17 cellular contexts compared by ENCODE assay signal in the genomic region with DNA sequence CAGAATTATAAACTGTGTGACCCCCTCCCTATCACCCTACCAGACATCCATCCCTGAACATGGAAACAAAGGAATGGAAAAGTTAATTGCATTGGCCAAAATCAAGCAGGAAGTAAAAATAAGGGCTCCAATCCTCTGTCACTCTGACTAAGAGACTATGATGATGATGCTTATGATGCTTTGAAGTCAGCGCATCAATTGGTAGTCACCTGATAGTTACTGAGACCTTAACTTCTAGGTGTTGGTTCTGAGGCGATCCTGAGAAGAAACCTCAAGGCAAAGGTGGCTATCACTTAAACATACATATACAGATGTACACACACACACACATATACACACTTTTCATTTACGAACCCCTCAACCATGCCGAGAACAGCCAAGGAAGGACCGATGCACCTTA. TPM values are rescaled to one million over a fixed set of nuclear protein-coding genes. Genes with fewer than 3 reads are reported as not detected.
DNase-seq lines count a peak whose midpoint lies in the region; ATAC-seq, FAIRE-seq and TF ChIP-seq lines count a peak whose summit lies in the region.
"Had no signal": no experiment of that assay in that cellular context is flagged by ENCODE, and none has a peak within 500 bp of the region (broad histone marks: within the 10 kb centered on the region; RNA-seq: fewer than 3 reads in every experiment).

No MANE protein-coding gene starts in this region.

- no peak for TF ChIP-seq POLR2A in HepG2 (IDR thresholded peaks at IDR 0.05; ENCODE audit: insufficient read depth in 1 of 2, low read depth in 2 of 2, low read length in 2 of 2)
- TF ChIP-seq POLR2A in right lobe of liver (IDR thresholded peaks at IDR 0.05) = no peak
- TF ChIP-seq POLR2A in GM12891 (IDR thresholded peaks at IDR 0.05; ENCODE audit: low read depth, low read length) = no peak

- no peak for FAIRE-seq in HepG2 (lab: Jason Lieb, UNC)
- peak; percentile 71 for FAIRE-seq in GM12891 (lab: Jason Lieb, UNC)
- FAIRE-seq: A549, GM18507 had no signal

- H3K9me2 ChIP-seq in Loucy (replicated peaks; ENCODE audit: low read depth, low read length) = no peaks in the 10 kb centered on the region; the same call in 1 of the 2 replicates

- H3K4me1 ChIP-seq in HepG2 (ENCODE audit: insufficient read depth, low read length) (peaks cover 85% of the 10 kb centered on the region), right lobe of liver (peaks cover 0 to 31% (median 2%) of the 10 kb centered on the region in 4 donors), Loucy (ENCODE audit: insufficient read depth, low read length, poor library complexity, severe bottlenecking) (peaks cover 75% of the 10 kb centered on the region)

- ATAC-seq in HepG2 (no peak), right lobe of liver (no peak), GM19351 (IDR thresholded peaks at IDR 0.05; ENCODE audit: unreplicated experiment) (no peak)
- ATAC-seq: A549 had no signal

- intact Hi-C loops in HepG2 (cut with micrococcal nuclease; ENCODE audit: unreplicated experiment) (no loop called here), right lobe of liver (cut with DNase I) (no loop called here)

- H2AFZ ChIP-seq in HepG2 (ENCODE audit: low read length) (no peak overlapping the region), Loucy (ENCODE audit: low read length) (no peak overlapping the region)
- H2AFZ ChIP-seq: GM23248 had no signal

- in situ Hi-C loops in HepG2 (cut with HindIII; ENCODE audit: extremely low pct_ligation_motif_present, low pct_unique_long_range_greater_than_20kb) = no loop called here

- no peak for TF ChIP-seq RAD21 in HepG2 (CRISPR knock-in tag; IDR thresholded peaks at IDR 0.05)

- H3K9me3 ChIP-seq in HepG2 (ENCODE audit: low read length) = no peaks in the 10 kb centered on the region
- no peaks in the 10 kb centered on the region for H3K9me3 ChIP-seq in right lobe of liver
- no peaks in the 10 kb centered on the region for H3K9me3 ChIP-seq in Loucy (ENCODE audit: insufficient read depth, low read depth, low read length)
- H3K9me3 ChIP-seq: A549, Caco-2 had no signal

- 0 out of 2 replicates have a peak, but pooled peaks cover 6% of the 10 kb centered on the region for H3F3A ChIP-seq in Loucy (ENCODE audit: low read depth)

- H3K36me3 ChIP-seq in HepG2 (replicated peaks in 1 of 2; ENCODE audit: control insufficient read depth in 1 of 2, insufficient read depth in 2 of 2, low read length in 2 of 2) (peaks cover 0 to 37% of the 10 kb centered on the region in 2 experiments; a peak in 3 of 5 replicates), right lobe of liver (no peaks in the 10 kb centered on the region), Loucy (ENCODE audit: insufficient read depth, low read length) (no peaks in the 10 kb centered on the region)

- POLR2A ChIA-PET in HepG2 (lab: Yijun Ruan, JAX) = no interaction called here

- H3K27me3 ChIP-seq in HepG2 (ENCODE audit: control insufficient read depth in 1 of 2, insufficient read depth in 2 of 2, low read length in 2 of 2) (no peaks in the 10 kb centered on the region; a peak in 1 of 5 replicates), right lobe of liver (no peaks in the 10 kb centered on the region), Loucy (ENCODE audit: insufficient read depth, low read length, poor library complexity, severe bottlenecking) (no peaks in the 10 kb centered on the region)

- no TSS peak for BruUV-seq in HepG2 (replicated peaks; lab: Mats Ljungman, UMichigan)

- TF ChIP-seq CTCF in HepG2 (CRISPR knock-in tag; IDR thresholded peaks at IDR 0.05) (no peak), right lobe of liver (IDR thresholded peaks at IDR 0.05) (no peak), Loucy (conservative IDR thresholded peaks at IDR 0.05; ENCODE audit: low read length) (no peak)

- no peak overlapping the region for H3K4me3 ChIP-seq in HepG2 (replicated peaks in 1 of 3; ENCODE audit: insufficient read depth in 1 of 3, low read depth in 2 of 3, low read length in 3 of 3)
- no peak overlapping the region for H3K4me3 ChIP-seq in right lobe of liver
- peak overlapping the region; percentile 1 for H3K4me3 ChIP-seq in Loucy (ENCODE audit: low read length, poor library complexity, severe bottlenecking)
- H3K4me3 ChIP-seq: A549, GM23248 had no signal

- CTCF ChIA-PET in HepG2 (lab: Yijun Ruan, JAX; ENCODE audit: low intra/inter-chr PET ratio, low total read pairs) = no interaction called here

- no peak overlapping the region for H3K9ac ChIP-seq in HepG2 (ENCODE audit: insufficient read depth, low read depth, low read length)
- no peak overlapping the region for H3K9ac ChIP-seq in Loucy (ENCODE audit: low read depth, low read length, poor library complexity, severe bottlenecking)
- H3K9ac ChIP-seq: GM23248 had no signal

- H4K20me1 ChIP-seq in HepG2 (ENCODE audit: insufficient read depth, low read length) (peaks cover 92% of the 10 kb centered on the region), Loucy (ENCODE audit: insufficient read depth, low read length, poor library complexity, severe bottlenecking) (peaks cover 26% of the 10 kb centered on the region)

- H3K79me2 ChIP-seq in HepG2 (ENCODE audit: insufficient read depth, low read length) (peaks cover 99% of the 10 kb centered on the region), Loucy (ENCODE audit: insufficient read depth, low read length) (peaks cover 94% of the 10 kb centered on the region)

- DNase-seq in HepG2 (ENCODE audit: low spot score) = no peak
- DNase-seq in right lobe of liver = no peak
- no peak for DNase-seq in GM12891 (ENCODE audit: insufficient read length, low spot score)
- no peak for DNase-seq in NCI-H1694 treated with DMSO at 0.1 percent for 48 hours (lab: John Stamatoyannopoulos, UW)
- DNase-seq: Caco-2; CD8-positive, alpha-beta memory T cell; DMS79 treated with DMSO at 0.1 percent for 48 hours; GDM1; GM23248; H7; IMR-90; KBM-7 had no signal

- no peak for TF ChIP-seq EP300 in HepG2 (IDR thresholded peaks at IDR 0.05; ENCODE audit: low read depth in 2 of 2, low read length in 2 of 2)
- no peak for TF ChIP-seq EP300 in HepG2 (CRISPR knock-in tag; IDR thresholded peaks at IDR 0.05; ENCODE audit: borderline replicate concordance)

- WGBS in HepG2 (ENCODE audit: low lambda C conversion rate) = 97% methylated on average over 5 of the region's 5 CpGs
- 98% methylated on average over 5 of the region's 5 CpGs for WGBS in right lobe of liver (ENCODE audit: insufficient coverage, low coverage, low lambda C conversion rate, missing lambda C conversion rate)

- H3K4me2 ChIP-seq in HepG2 (ENCODE audit: low read depth, low read length) (peak overlapping the region; percentile 94), Loucy (ENCODE audit: low read depth, low read length, poor library complexity, severe bottlenecking) (peak overlapping the region; percentile 83)
- H3K4me2 ChIP-seq: A549 had no signal

- H3K27ac ChIP-seq in HepG2 (ENCODE audit: extremely low read length, insufficient read depth, low read length) (no peak overlapping the region), right lobe of liver (no peak overlapping the region)
- H3K27ac ChIP-seq: A549, GM23248, HL-60 had no signal

TF ChIP-seq in HepG2, 621 proteins besides CTCF, POLR2A, EP300 and RAD21 (continues in another document):
- TF ChIP-seq MLLT10 (CRISPR knock-in tag; IDR thresholded peaks at IDR 0.05) = no peak
- TF ChIP-seq, protein P1, sequence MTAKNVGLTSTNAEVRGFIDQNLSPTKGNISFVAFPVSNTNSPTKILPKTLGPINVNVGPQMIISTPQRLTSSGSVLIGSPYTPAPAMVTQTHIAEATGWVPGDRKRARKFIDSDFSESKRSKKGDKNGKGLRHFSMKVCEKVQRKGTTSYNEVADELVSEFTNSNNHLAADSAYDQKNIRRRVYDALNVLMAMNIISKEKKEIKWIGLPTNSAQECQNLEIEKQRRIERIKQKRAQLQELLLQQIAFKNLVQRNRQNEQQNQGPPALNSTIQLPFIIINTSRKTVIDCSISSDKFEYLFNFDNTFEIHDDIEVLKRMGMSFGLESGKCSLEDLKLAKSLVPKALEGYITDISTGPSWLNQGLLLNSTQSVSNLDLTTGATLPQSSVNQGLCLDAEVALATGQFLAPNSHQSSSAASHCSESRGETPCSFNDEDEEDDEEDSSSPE (CRISPR knock-in tag; IDR thresholded peaks at IDR 0.05) = no peak

TF ChIP-seq in GM12891, 5 proteins besides CTCF, POLR2A, EP300 and RAD21:
- TF ChIP-seq SPI1 (IDR thresholded peaks at IDR 0.05; ENCODE audit: low read depth, low read length) (no peak), PAX5 (IDR thresholded peaks at IDR 0.05; ENCODE audit: insufficient read depth, low read length, severe bottlenecking) (no peak), POLR2AphosphoS5 (IDR thresholded peaks at IDR 0.05; ENCODE audit: low read depth, low read length) (no peak), POU2F2 (IDR thresholded peaks at IDR 0.05; ENCODE audit: low read depth, low read length) (no peak), TAF1 (IDR thresholded peaks at IDR 0.05; ENCODE audit: low read depth, low read length) (no peak)

RNA-seq across cellular contexts. Expression of a gene that starts 6.6 kb away (rescaled TPM):
- 77.6 and 81.9 TPM in 2 replicates for total RNA-seq in HepG2 (2016; rRNA removed; fragmentation: Illumina TruSeq; extraction: Trizol)
- total RNA-seq in HepG2 (2016; cell fraction: cytosol; rRNA removed; fragmentation: Illumina TruSeq; extraction: Trizol; ENCODE audit: low read depth) = 59.0 and 66.4 TPM in 2 replicates
- 71.0 and 73.8 TPM in 2 replicates for total RNA-seq in HepG2 (2016; cell fraction: insoluble cytoplasmic fraction; rRNA removed; fragmentation: Illumina TruSeq; extraction: Trizol)
- 62.7 and 81.8 TPM in 2 replicates for total RNA-seq in HepG2 (2016; cell fraction: membrane; rRNA removed; fragmentation: Illumina TruSeq; extraction: Trizol)
- total RNA-seq in HepG2 (2016; cell fraction: nucleus; rRNA removed; fragmentation: Illumina TruSeq; extraction: Trizol) = 194 and 200 TPM in 2 replicates
- 24.6 and 31.9 TPM in 2 replicates for polyA plus RNA-seq in HepG2 (2011; rRNA removed)
- polyA plus RNA-seq in HepG2 (2011; cell fraction: cytosol; rRNA removed) = 13.5 and 20.5 TPM in 2 replicates
- polyA plus RNA-seq in HepG2 (2011; cell fraction: nucleus; rRNA removed) = 39.1 and 45.5 TPM in 2 replicates
- polyA plus RNA-seq in HepG2 (2012) = 36.3 and 47.9 TPM in 2 replicates
- polyA plus RNA-seq in HepG2 (2016; cell fraction: cytosol; fragmentation: Illumina TruSeq; extraction: Trizol; ENCODE audit: low read depth) = 1.3 TPM in 2 replicates
- polyA plus RNA-seq in HepG2 (2016; cell fraction: insoluble cytoplasmic fraction; fragmentation: Illumina TruSeq; extraction: Trizol; ENCODE audit: low read depth) = 25.7 and 26.0 TPM in 2 replicates
- 2.3 and 2.9 TPM in 2 replicates for polyA plus RNA-seq in HepG2 (2016; cell fraction: membrane; fragmentation: Illumina TruSeq; extraction: Trizol; ENCODE audit: low read depth)
- polyA plus RNA-seq in HepG2 (2016; cell fraction: nucleus; fragmentation: Illumina TruSeq; extraction: Trizol; ENCODE audit: insufficient read depth, low read depth) = 31.0 and 34.9 TPM in 2 replicates
- 18.0 and 90.0 TPM in 2 replicates for polyA minus RNA-seq in HepG2 (2011; rRNA and poly(A)+ RNA removed; ENCODE audit: low replicate concordance)
- 91.7 and 111 TPM in 2 replicates for polyA minus RNA-seq in HepG2 (2011; cell fraction: cytosol; rRNA and poly(A)+ RNA removed)
- polyA minus RNA-seq in HepG2 (2011; cell fraction: nucleus; rRNA and poly(A)+ RNA removed) = 640 and 673 TPM in 2 replicates
- 100 to 1,000 TPM in 1 of 6 experiments, 10 to 100 TPM in 5; 39.3 to 114 (median 57.2) TPM for total RNA-seq in right lobe of liver
- 20.7 TPM for polyA plus RNA-seq in GM12891 (2012; ENCODE audit: low read depth, missing spikeins)
